ENCODE assay signal across 31 cellular contexts in the genomic region with DNA sequence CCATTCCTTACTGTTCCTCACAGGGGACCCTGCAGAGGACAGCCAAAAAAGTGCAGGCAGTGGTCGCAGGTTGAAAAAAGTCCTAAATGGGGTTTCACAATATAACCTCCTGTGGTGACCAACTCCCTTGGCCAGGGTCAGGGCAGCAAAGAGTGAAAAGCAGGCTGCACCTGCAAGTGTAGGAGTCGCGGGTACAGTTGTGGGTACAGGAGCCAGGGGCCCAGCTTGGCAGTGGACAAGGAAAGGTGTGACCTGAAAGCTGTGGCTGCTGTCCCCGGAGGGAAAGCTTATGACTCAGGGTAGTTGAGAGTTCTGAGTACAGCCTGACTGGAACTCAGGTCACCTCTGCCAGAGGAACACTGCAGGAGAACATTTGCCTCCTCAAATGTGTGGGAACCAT.
"Had no signal": no experiment of that assay in that cellular context is flagged by ENCODE, and none has a peak within 500 bp of the region (broad histone marks: within the 10 kb centered on the region; RNA-seq: fewer than 3 reads in every experiment).

No MANE protein-coding gene starts in this region.

- H3K4me3 ChIP-seq: adrenal gland, body of pancreas, colonic mucosa, esophagus squamous epithelium, gastroesophageal sphincter, heart right ventricle had no signal

- H3K27ac Mint-ChIP-seq: activated CD4-positive, alpha-beta memory T cell treated with anti-CD3 and anti-CD28 coated beads for 36 hours; activated CD4-positive, alpha-beta T cell treated with anti-CD3 and anti-CD28 coated beads for 36 hours; activated CD4-positive, alpha-beta T cell treated with anti-CD3 and anti-CD28 coated beads, Interleukin-2, amount 10 ng/mL, durations not matched to agents 24 days and 14 days; activated CD8-positive, alpha-beta memory T cell treated with anti-CD3 and anti-CD28 coated beads, Interleukin-2, amount 10 ng/mL, durations not matched to agents 7 days and 5 days; activated CD8-positive, alpha-beta T cell treated with anti-CD3 and anti-CD28 coated beads, Interleukin-2, amount 10 ng/mL, durations not matched to agents 7 days and 5 days; activated naive CD4-positive, alpha-beta T cell treated with anti-CD3 and anti-CD28 coated beads for 36 hours; activated naive CD4-positive, alpha-beta T cell treated with anti-CD3 and anti-CD28 coated beads, Interleukin-2, amount 50 U/mL, for 24 hours; activated naive CD8-positive, alpha-beta T cell treated with anti-CD3 and anti-CD28 coated beads for 36 hours; activated naive CD8-positive, alpha-beta T cell treated with anti-CD3 and anti-CD28 coated beads, Interleukin-2, amount 50 U/mL, for 24 hours; activated T-helper 1 cell treated with anti-CD3 and anti-CD28 coated beads, Interleukin-12 subunit alpha, Interleukin-12 subunit beta, Interleukin-2, Interleukin-4 antibody, amounts not matched to agents 30 ng/mL and 10 ng/mL and 1 ng/mL, durations not matched to agents 14 hours and 24 hours and 36 hours; activated T-helper 2 cell treated with anti-CD3 and anti-CD28 coated beads, Interferon-gamma antibody, Interleukin-2, Interleukin-4, amounts not matched to agents 10 μg/mL and 5 μg/mL and 100 μg/mL, durations not matched to agents 14 hours and 24 hours and 36 hours; T-helper 17 cell; T-helper 2 cell treated with Interferon-gamma antibody and Interleukin-4, amounts not matched to agents 5 μg/mL and 100 μg/mL, for 36 hours had no signal

- H3K4me1 ChIP-seq: adrenal gland, body of pancreas, colonic mucosa, esophagus squamous epithelium, gastroesophageal sphincter, heart right ventricle had no signal

- H3K27me3 Mint-ChIP-seq: activated CD4-positive, alpha-beta memory T cell treated with anti-CD3 and anti-CD28 coated beads for 36 hours; activated CD4-positive, alpha-beta T cell treated with anti-CD3 and anti-CD28 coated beads for 36 hours; activated CD4-positive, alpha-beta T cell treated with anti-CD3 and anti-CD28 coated beads, Interleukin-2, amount 10 ng/mL, durations not matched to agents 24 days and 14 days; activated CD8-positive, alpha-beta memory T cell treated with anti-CD3 and anti-CD28 coated beads, Interleukin-2, amount 10 ng/mL, durations not matched to agents 7 days and 5 days; activated naive CD4-positive, alpha-beta T cell treated with anti-CD3 and anti-CD28 coated beads, Interleukin-2, amount 50 U/mL, for 24 hours; activated naive CD8-positive, alpha-beta T cell treated with anti-CD3 and anti-CD28 coated beads for 36 hours; activated naive CD8-positive, alpha-beta T cell treated with anti-CD3 and anti-CD28 coated beads, Interleukin-2, amount 50 U/mL, for 24 hours; T-helper 17 cell had no signal

- ATAC-seq: activated CD4-positive, alpha-beta T cell treated with anti-CD3 and anti-CD28 coated beads for 36 hours; activated CD8-positive, alpha-beta memory T cell treated with anti-CD3 and anti-CD28 coated beads, Interleukin-2, amount 10 ng/mL, durations not matched to agents 7 days and 5 days; activated CD8-positive, alpha-beta T cell treated with anti-CD3 and anti-CD28 coated beads, Interleukin-2, amount 10 ng/mL, durations not matched to agents 7 days and 5 days; activated naive CD8-positive, alpha-beta T cell treated with anti-CD3 and anti-CD28 coated beads, Interleukin-2, amount 50 U/mL, for 24 hours; body of pancreas; gastroesophageal sphincter; T-helper 17 cell had no signal

- DNase-seq: activated CD4-positive, alpha-beta memory T cell treated with anti-CD3 and anti-CD28 coated beads for 36 hours; activated CD4-positive, alpha-beta T cell treated with anti-CD3 and anti-CD28 coated beads for 36 hours; activated CD4-positive, alpha-beta T cell treated with anti-CD3 and anti-CD28 coated beads, Interleukin-2, amount 10 ng/mL, durations not matched to agents 24 days and 14 days; activated CD4-positive, CD25-positive, alpha-beta regulatory T cell; activated CD4-positive, CD25-positive, alpha-beta regulatory T cell treated with anti-CD3 and anti-CD28 coated beads, Interleukin-2, amount 50 U/mL, for 72 hours; activated CD8-positive, alpha-beta memory T cell treated with anti-CD3 and anti-CD28 coated beads, Interleukin-2, amount 10 ng/mL, durations not matched to agents 7 days and 5 days; activated CD8-positive, alpha-beta memory T cell treated with anti-CD3 and anti-CD28 coated beads, Interleukin-2, amount 50 U/mL, for 4 hours; activated CD8-positive, alpha-beta T cell treated with anti-CD3 and anti-CD28 coated beads, Interleukin-2, amount 10 ng/mL, durations not matched to agents 7 days and 5 days; activated effector memory CD4-positive, alpha-beta T cell treated with anti-CD3 and anti-CD28 coated beads, Interleukin-2, amount 50 U/mL, for 16 hours; activated naive CD4-positive, alpha-beta T cell treated with anti-CD3 and anti-CD28 coated beads for 36 hours; activated naive CD8-positive, alpha-beta T cell treated with anti-CD3 and anti-CD28 coated beads for 36 hours; activated naive CD8-positive, alpha-beta T cell treated with anti-CD3 and anti-CD28 coated beads, Interleukin-2, amount 50 U/mL, for 24 hours; activated T-cell treated with anti-CD3 and anti-CD28 coated beads, Interleukin-2, amount 50 U/mL, for 1 hour; activated T-cell treated with anti-CD3 and anti-CD28 coated beads, Interleukin-2, amount 50 U/mL, for 48 hours; amygdala; body of pancreas; colonic mucosa; effector CD8-positive, alpha-beta T cell; erythroblast; esophagus squamous epithelium; foreskin melanocyte; heart right ventricle; T-helper 1 cell; T-helper 17 cell; T1000 had no signal

- H3K36me3 Mint-ChIP-seq: activated CD4-positive, alpha-beta memory T cell treated with anti-CD3 and anti-CD28 coated beads for 36 hours; activated CD8-positive, alpha-beta memory T cell treated with anti-CD3 and anti-CD28 coated beads, Interleukin-2, amount 10 ng/mL, durations not matched to agents 7 days and 5 days; activated naive CD4-positive, alpha-beta T cell treated with anti-CD3 and anti-CD28 coated beads, Interleukin-2, amount 50 U/mL, for 24 hours; activated naive CD8-positive, alpha-beta T cell treated with anti-CD3 and anti-CD28 coated beads for 36 hours had no signal

- H3K27ac ChIP-seq: adrenal gland, body of pancreas, colonic mucosa, esophagus squamous epithelium, gastroesophageal sphincter, heart right ventricle had no signal

- H3K4me3 Mint-ChIP-seq: activated CD4-positive, alpha-beta memory T cell treated with anti-CD3 and anti-CD28 coated beads for 36 hours; activated CD4-positive, alpha-beta T cell treated with anti-CD3 and anti-CD28 coated beads for 36 hours; activated CD4-positive, alpha-beta T cell treated with anti-CD3 and anti-CD28 coated beads, Interleukin-2, amount 10 ng/mL, durations not matched to agents 24 days and 14 days; activated CD8-positive, alpha-beta memory T cell treated with anti-CD3 and anti-CD28 coated beads, Interleukin-2, amount 10 ng/mL, durations not matched to agents 7 days and 5 days; activated CD8-positive, alpha-beta T cell treated with anti-CD3 and anti-CD28 coated beads, Interleukin-2, amount 10 ng/mL, durations not matched to agents 7 days and 5 days; activated naive CD4-positive, alpha-beta T cell treated with anti-CD3 and anti-CD28 coated beads for 36 hours; activated naive CD4-positive, alpha-beta T cell treated with anti-CD3 and anti-CD28 coated beads, Interleukin-2, amount 50 U/mL, for 24 hours; activated naive CD8-positive, alpha-beta T cell treated with anti-CD3 and anti-CD28 coated beads for 36 hours; activated naive CD8-positive, alpha-beta T cell treated with anti-CD3 and anti-CD28 coated beads, Interleukin-2, amount 50 U/mL, for 24 hours; activated T-helper 1 cell treated with anti-CD3 and anti-CD28 coated beads, Interleukin-12 subunit alpha, Interleukin-12 subunit beta, Interleukin-2, Interleukin-4 antibody, amounts not matched to agents 30 ng/mL and 10 ng/mL and 1 ng/mL, durations not matched to agents 14 hours and 24 hours and 36 hours; T-helper 17 cell; T-helper 2 cell treated with Interferon-gamma antibody and Interleukin-4, amounts not matched to agents 5 μg/mL and 100 μg/mL, for 36 hours had no signal

- H3K36me3 ChIP-seq: adrenal gland, colonic mucosa, esophagus squamous epithelium, gastroesophageal sphincter, heart right ventricle had no signal

- H3K9me3 Mint-ChIP-seq: activated naive CD4-positive, alpha-beta T cell treated with anti-CD3 and anti-CD28 coated beads, Interleukin-2, amount 50 U/mL, for 24 hours had no signal

- H3K4me1 Mint-ChIP-seq: activated CD4-positive, alpha-beta T cell treated with anti-CD3 and anti-CD28 coated beads for 36 hours; activated CD4-positive, alpha-beta T cell treated with anti-CD3 and anti-CD28 coated beads, Interleukin-2, amount 10 ng/mL, durations not matched to agents 24 days and 14 days; activated CD8-positive, alpha-beta memory T cell treated with anti-CD3 and anti-CD28 coated beads, Interleukin-2, amount 10 ng/mL, durations not matched to agents 7 days and 5 days; activated naive CD4-positive, alpha-beta T cell treated with anti-CD3 and anti-CD28 coated beads, Interleukin-2, amount 50 U/mL, for 24 hours; activated naive CD8-positive, alpha-beta T cell treated with anti-CD3 and anti-CD28 coated beads for 36 hours; activated naive CD8-positive, alpha-beta T cell treated with anti-CD3 and anti-CD28 coated beads, Interleukin-2, amount 50 U/mL, for 24 hours; T-helper 17 cell had no signal

- H3K27me3 ChIP-seq: adrenal gland, body of pancreas, colonic mucosa, esophagus squamous epithelium, gastroesophageal sphincter, heart right ventricle had no signal
